In the genomic region with DNA sequence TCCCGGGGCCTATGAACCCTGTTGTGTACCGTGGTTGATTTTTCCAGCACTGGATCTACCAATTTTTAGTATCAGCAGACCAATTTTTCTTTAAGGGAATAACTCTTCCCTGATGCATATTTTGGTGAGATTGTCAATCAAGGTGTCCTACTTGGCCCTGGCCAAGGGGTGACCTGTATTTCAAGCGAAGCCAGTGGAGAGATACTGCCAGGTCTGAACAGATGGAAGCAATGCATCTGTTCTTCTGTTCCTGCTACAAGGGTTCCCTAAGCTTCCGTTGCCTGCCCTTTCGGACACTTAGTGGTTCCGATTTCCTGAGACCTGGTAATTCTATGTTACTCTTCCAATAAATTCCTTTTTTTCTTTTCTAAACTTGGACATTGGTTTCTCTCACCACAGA, we compare ENCODE assay signal across 33 cellular contexts. TPM values are rescaled to one million over a fixed set of nuclear protein-coding genes. Genes with fewer than 3 reads are reported as not detected.
DNase-seq lines count a peak whose midpoint lies in the region; ATAC-seq, FAIRE-seq and TF ChIP-seq lines count a peak whose summit lies in the region.
"Had no signal": no experiment of that assay in that cellular context is flagged by ENCODE, and none has a peak within 500 bp of the region (broad histone marks: within the 10 kb centered on the region; RNA-seq: fewer than 3 reads in every experiment).

No MANE protein-coding gene starts in this region.

- peaks cover 15% of the 10 kb centered on the region for H3K36me3 ChIP-seq in CD4-positive, alpha-beta memory T cell (ENCODE audit: insufficient read depth, low read length)
- H3K36me3 ChIP-seq in GM12878 (ENCODE audit: control insufficient read depth in 2 of 2, insufficient read depth in 2 of 2, low read length in 1 of 2) (peaks cover 3 to 11% of the 10 kb centered on the region in 2 experiments; a peak in 3 of 4 replicates), sigmoid colon (peaks cover 0 to 28% (median 16%) of the 10 kb centered on the region in 4 donors), neuronal stem cell (replicated peaks in 1 of 2; ENCODE audit: control insufficient read depth in 2 of 2, insufficient read depth in 2 of 2, low read length in 2 of 2) (peaks cover 0 to 2% of the 10 kb centered on the region in 2 donors), mucosa of descending colon (ENCODE audit: low read depth) (no peaks in the 10 kb centered on the region), osteoblast (ENCODE audit: insufficient read depth, low read length) (peaks cover 12% of the 10 kb centered on the region)
- H3K36me3 ChIP-seq: uterus had no signal

- H3K9ac ChIP-seq in GM12878 (ENCODE audit: control insufficient read depth, insufficient read depth, low read length) (no peak overlapping the region), neuronal stem cell (ENCODE audit: low read depth, low read length, poor library complexity) (no peak overlapping the region)

- H3K4me3 ChIP-seq in CD4-positive, alpha-beta memory T cell (ENCODE audit: low read length in 2 of 2), result no peak overlapping the region
- H3K4me3 ChIP-seq in GM12878 (no peak overlapping the region), sigmoid colon (no peak overlapping the region), neuronal stem cell (ENCODE audit: low read length in 2 of 2) (no peak overlapping the region), mucosa of descending colon (no peak overlapping the region), osteoblast (ENCODE audit: insufficient read depth, low read length) (no peak overlapping the region)
- H3K4me3 ChIP-seq: A549, gastroesophageal sphincter, GM23338, hepatocyte, K562, thoracic aorta, uterus had no signal

- peak overlapping the region; percentile 77 for H3K27ac ChIP-seq in CD4-positive, alpha-beta memory T cell (ENCODE audit: low read depth, low read length)
- H3K27ac ChIP-seq in GM12878 (ENCODE audit: control insufficient read depth, insufficient read depth) (no peak overlapping the region), sigmoid colon (peak overlapping the region; percentile 79 to 95 (median 86)), neuronal stem cell (replicated peaks; ENCODE audit: low read length) (no peak overlapping the region), osteoblast (ENCODE audit: low read depth, low read length) (no peak overlapping the region)
- H3K27ac ChIP-seq: A549, hepatocyte, neutrophil, thoracic aorta, uterus had no signal

- BruUV-seq in GM12878 (replicated peaks; lab: Mats Ljungman, UMichigan), result no TSS peak

- H3K4me1 Mint-ChIP-seq in activated CD4-positive, alpha-beta T cell treated with anti-CD3 and anti-CD28 coated beads, Interleukin-2, amount 10 ng/mL, durations not matched to agents 7 days and 5 days, result peaks cover 73% of the 10 kb centered on the region
- H3K4me1 Mint-ChIP-seq in CD4-positive, alpha-beta memory T cell, result peaks cover 53 to 83% (median 69%) of the 10 kb centered on the region in 4 donors

- H2AFZ ChIP-seq in GM12878 (ENCODE audit: control insufficient read depth, low read depth, low read length) (no peak overlapping the region), neuronal stem cell (ENCODE audit: low read length) (no peak overlapping the region), osteoblast (ENCODE audit: low read length) (no peak overlapping the region)
- H2AFZ ChIP-seq: GM23338, hepatocyte had no signal

- SMC1A ChIA-PET in GM12878 (lab: Charles Lee; ENCODE audit: uncharacterized antibody, unreplicated experiment), result no interaction called here

- peak overlapping the region; percentile 84 for H3K27ac Mint-ChIP-seq in activated CD4-positive, alpha-beta T cell treated with anti-CD3 and anti-CD28 coated beads, Interleukin-2, amount 10 ng/mL, durations not matched to agents 7 days and 5 days
- H3K27ac Mint-ChIP-seq in CD4-positive, alpha-beta memory T cell, result peak overlapping the region; percentile 52 to 95 (median 92)
- H3K27ac Mint-ChIP-seq: activated naive CD4-positive, alpha-beta T cell treated with anti-CD3 and anti-CD28 coated beads, Interleukin-2, amount 50 U/mL, for 72 hours; GM23338; progenitor cell of endocrine pancreas had no signal

- no peaks in the 10 kb centered on the region for H3K9me3 ChIP-seq in CD4-positive, alpha-beta memory T cell (ENCODE audit: control insufficient read depth in 1 of 2, low read length in 2 of 2)
- no peaks in the 10 kb centered on the region for H3K9me3 ChIP-seq in GM12878 (replicated peaks; ENCODE audit: control insufficient read depth, insufficient read depth, low read length)
- H3K9me3 ChIP-seq in sigmoid colon, result no peaks in the 10 kb centered on the region
- no peaks in the 10 kb centered on the region for H3K9me3 ChIP-seq in neuronal stem cell (replicated peaks in 1 of 2; ENCODE audit: control insufficient read depth in 2 of 2, insufficient read depth in 1 of 2, low read depth in 1 of 2, low read length in 2 of 2)
- no peaks in the 10 kb centered on the region for H3K9me3 ChIP-seq in mucosa of descending colon
- no peaks in the 10 kb centered on the region for H3K9me3 ChIP-seq in osteoblast (ENCODE audit: low read depth, low read length)
- H3K9me3 ChIP-seq: A549, gastroesophageal sphincter, neutrophil, thoracic aorta, uterus had no signal

- no peak overlapping the region for H2BK15ac ChIP-seq in neuronal stem cell (ENCODE audit: low read length)

- H3K36me3 Mint-ChIP-seq in activated CD4-positive, alpha-beta T cell treated with anti-CD3 and anti-CD28 coated beads, Interleukin-2, amount 10 ng/mL, durations not matched to agents 7 days and 5 days (ENCODE audit: low read depth), result peaks cover 56% of the 10 kb centered on the region
- H3K36me3 Mint-ChIP-seq in CD4-positive, alpha-beta memory T cell, result peaks cover 25 to 34% of the 10 kb centered on the region in 2 donors

- no peak for FAIRE-seq in GM12878 (lab: Jason Lieb, UNC)
- FAIRE-seq: A549, endometrium, K562, RCC 7860, TTC549 had no signal

- DNase-seq in activated CD4-positive, alpha-beta T cell treated with anti-CD3 and anti-CD28 coated beads, Interleukin-2, amount 10 ng/mL, durations not matched to agents 7 days and 5 days, result no peak
- no peak for DNase-seq in activated CD4-positive, alpha-beta T cell treated with anti-CD3 and anti-CD28 coated beads for 48 hours
- no peak for DNase-seq in CD4-positive, alpha-beta memory T cell
- DNase-seq in GM12878 (ENCODE audit: low read depth, low spot score), result no peak
- DNase-seq in sigmoid colon, result no peak
- DNase-seq in neuronal stem cell (ENCODE audit: low spot score), result no peak
- no peak for DNase-seq in mucosa of descending colon
- DNase-seq in osteoblast (ENCODE audit: insufficient read length, low spot score, missing footprints), result no peak
- DNase-seq: AML-193; aorta; dermis blood vessel endothelial cell; DMS53; GF-D8; mammary epithelial cell; NCI-H1092 treated with DMSO at 0.1 percent for 48 hours; NCI-H187 treated with DMSO at 0.1 percent for 48 hours; stimulated activated CD4-positive, alpha-beta T cell treated with anti-CD3 and anti-CD28 coated beads, Interleukin-15, amount 100 ng/mL, for 24 hours; stimulated activated naive CD8-positive, alpha-beta T cell treated with anti-CD3 and anti-CD28 coated beads, Interleukin-15, Interleukin-2, amounts not matched to agents 100 U/mL and 50 U/mL, for 24 hours; SW 1271; uterus had no signal

- RAD21 ChIA-PET in GM12878 (lab: Charles Lee; ENCODE audit: unreplicated experiment), result no interaction called here

- no peaks in the 10 kb centered on the region for H3K9me3 Mint-ChIP-seq in activated CD4-positive, alpha-beta T cell treated with anti-CD3 and anti-CD28 coated beads, Interleukin-2, amount 10 ng/mL, durations not matched to agents 7 days and 5 days
- H3K9me3 Mint-ChIP-seq in CD4-positive, alpha-beta memory T cell, result no peaks in the 10 kb centered on the region
- H3K9me3 Mint-ChIP-seq: activated naive CD4-positive, alpha-beta T cell treated with anti-CD3 and anti-CD28 coated beads, Interleukin-2, amount 50 U/mL, for 72 hours; GM23338 had no signal

- in situ Hi-C loops in GM12878 (cut with MboI), result no loop called here

- no peaks in the 10 kb centered on the region for H3K27me3 Mint-ChIP-seq in activated CD4-positive, alpha-beta T cell treated with anti-CD3 and anti-CD28 coated beads, Interleukin-2, amount 10 ng/mL, durations not matched to agents 7 days and 5 days
- no peaks in the 10 kb centered on the region for H3K27me3 Mint-ChIP-seq in CD4-positive, alpha-beta memory T cell

- H3K4ac ChIP-seq in neuronal stem cell (ENCODE audit: low read length), result no peak overlapping the region

- peaks cover 69% of the 10 kb centered on the region for H3K4me1 ChIP-seq in CD4-positive, alpha-beta memory T cell (ENCODE audit: insufficient read depth, low read length)
- H3K4me1 ChIP-seq in GM12878 (ENCODE audit: control insufficient read depth, insufficient read depth, low read length) (peaks cover 37% of the 10 kb centered on the region), sigmoid colon (peaks cover 0 to 96% (median 87%) of the 10 kb centered on the region in 4 donors), neuronal stem cell (ENCODE audit: control insufficient read depth in 2 of 2, insufficient read depth in 1 of 2, low read depth in 1 of 2, low read length in 2 of 2) (peaks cover 13 to 17% of the 10 kb centered on the region in 2 donors), mucosa of descending colon (ENCODE audit: low read depth) (peaks cover 11% of the 10 kb centered on the region), osteoblast (ENCODE audit: insufficient read depth, low read length) (peaks cover 33% of the 10 kb centered on the region)

- H3K4me2 ChIP-seq in GM12878 (ENCODE audit: control insufficient read depth, insufficient read depth) (peak overlapping the region; percentile 22; the same call in 1 of the 2 replicates), neuronal stem cell (ENCODE audit: insufficient read depth, low read length, poor library complexity, severe bottlenecking) (no peak overlapping the region), osteoblast (ENCODE audit: insufficient read depth, low read length) (no peak overlapping the region)
- H3K4me2 ChIP-seq: A549, GM23338, hepatocyte had no signal

- H4K20me1 ChIP-seq in GM12878 (ENCODE audit: control insufficient read depth, insufficient read depth) (no peaks in the 10 kb centered on the region), osteoblast (ENCODE audit: insufficient read depth, low read length) (no peaks in the 10 kb centered on the region)

- H3K79me1 ChIP-seq in neuronal stem cell (ENCODE audit: low read depth, low read length), result no peaks in the 10 kb centered on the region

- no peak overlapping the region for H3K14ac ChIP-seq in neuronal stem cell (ENCODE audit: low read length)

- no peak overlapping the region for H2BK5ac ChIP-seq in neuronal stem cell (ENCODE audit: low read length)

- intact Hi-C loops in CD4-positive, alpha-beta memory T cell (cut with micrococcal nuclease), result no loop called here
- intact Hi-C loops in GM12878 (cut with micrococcal nuclease; ENCODE audit: unreplicated experiment), result no loop called here
- intact Hi-C loops in sigmoid colon (cut with DNase I), result no loop called here
- intact Hi-C loops in mucosa of descending colon (cut with DNase I, micrococcal nuclease), result no loop called here

- no peak overlapping the region for H2AK5ac ChIP-seq in neuronal stem cell (ENCODE audit: low read depth, low read length)

- no peak for TF ChIP-seq RAD21 in GM12878 (IDR thresholded peaks at IDR 0.05; ENCODE audit: insufficient read depth, low read depth, low read length)

- H4K91ac ChIP-seq in neuronal stem cell (ENCODE audit: low read depth, low read length, poor library complexity), result no peak overlapping the region

- 88% methylated on average over 6 of the region's 6 CpGs for WGBS in GM12878 (ENCODE audit: insufficient coverage, insufficient replicate concordance, low lambda C conversion rate, missing lambda C conversion rate)
- 95 to 96% methylated on average over 6 of the region's 6 CpGs for WGBS in sigmoid colon, 2 donors
- WGBS in neuronal stem cell (ENCODE audit: extremely low coverage in 2 of 2, insufficient read length in 2 of 2, insufficient replicate concordance in 1 of 2), 2 donors, result no CpG with 5 or more reads among the region's 6 CpGs

- TF ChIP-seq CTCF in GM12878 (IDR thresholded peaks at IDR 0.05 in 2 of 3, conservative IDR thresholded peaks at IDR 0.05 in 1 of 3; ENCODE audit: control insufficient read depth in 2 of 3, extremely low read depth in 1 of 3, insufficient read depth in 1 of 3, low read depth in 3 of 3, low read length in 3 of 3) (no peak), sigmoid colon (IDR thresholded peaks at IDR 0.05) (no peak), mucosa of descending colon (IDR thresholded peaks at IDR 0.05) (no peak), osteoblast (IDR thresholded peaks at IDR 0.05; ENCODE audit: extremely low read depth, low read depth, low read length) (no peak)

- H2BK120ac ChIP-seq in neuronal stem cell (ENCODE audit: low read depth, low read length), result no peak overlapping the region

- no peak overlapping the region for H3K18ac ChIP-seq in neuronal stem cell (ENCODE audit: low read length)

- no peak overlapping the region for H3K23ac ChIP-seq in neuronal stem cell (ENCODE audit: low read depth, low read length, poor library complexity)

- ATAC-seq in GM12878 (no peak), mucosa of descending colon (no peak)
- ATAC-seq: A549; activated CD4-positive, CD25-positive, alpha-beta regulatory T cell treated with anti-CD3 and anti-CD28 coated beads, Interleukin-2, amount 50 U/mL, for 24 hours; activated naive CD4-positive, alpha-beta T cell treated with anti-CD3 and anti-CD28 coated beads, Interleukin-2, amount 50 U/mL, for 72 hours; gastroesophageal sphincter; GM23338; K562; stimulated activated naive CD8-positive, alpha-beta T cell treated with anti-CD3 and anti-CD28 coated beads, Interleukin-15, Interleukin-2, amounts not matched to agents 100 U/mL and 50 U/mL, for 24 hours had no signal

- no peak overlapping the region for H2BK12ac ChIP-seq in neuronal stem cell (ENCODE audit: low read length)

- TF ChIP-seq EP300 in GM12878 (IDR thresholded peaks at IDR 0.05; ENCODE audit: borderline replicate concordance in 1 of 2, control insufficient read depth in 1 of 2, low read depth in 2 of 2, low read length in 2 of 2), result no peak
- no peak for TF ChIP-seq EP300 in sigmoid colon (IDR thresholded peaks at IDR 0.05)

- H3K27me3 ChIP-seq in CD4-positive, alpha-beta memory T cell (ENCODE audit: insufficient read depth, low read length), result no peaks in the 10 kb centered on the region
- no peaks in the 10 kb centered on the region for H3K27me3 ChIP-seq in GM12878 (replicated peaks in 1 of 2; ENCODE audit: control insufficient read depth in 2 of 2, insufficient read depth in 2 of 2, low read length in 1 of 2)
- H3K27me3 ChIP-seq in sigmoid colon, result no peaks in the 10 kb centered on the region
- H3K27me3 ChIP-seq in neuronal stem cell (ENCODE audit: control insufficient read depth in 3 of 3, insufficient read depth in 3 of 3, low read depth in 1 of 3, low read length in 3 of 3), result no peaks in the 10 kb centered on the region
- H3K27me3 ChIP-seq in osteoblast (ENCODE audit: insufficient read depth, low read length), result no peaks in the 10 kb centered on the region
- H3K27me3 ChIP-seq: gastroesophageal sphincter, hepatocyte, neutrophil, uterus had no signal

- no peak overlapping the region for H4K8ac ChIP-seq in neuronal stem cell (ENCODE audit: low read depth, low read length)

- CTCF ChIA-PET in activated CD4-positive, alpha-beta T cell treated with anti-CD3 and anti-CD28 coated beads, Interleukin-2, amount 10 ng/mL, durations not matched to agents 7 days and 5 days (lab: Charles Lee), result no interaction called here
- CTCF ChIA-PET in CD4-positive, alpha-beta memory T cell (lab: Charles Lee; ENCODE audit: partially characterized antibody), result interaction anchor here (4.3 kb wide), 1 partner anchor 205 kb away, joined by 24 read pairs; the partner anchor contains the start of gene LSM11
- CTCF ChIA-PET in GM12878 (lab: Yijun Ruan, JAX), result no interaction called here

- TF ChIP-seq POLR2A in GM12878 (IDR thresholded peaks at IDR 0.05; ENCODE audit: low read depth, low read length) (no peak), sigmoid colon (IDR thresholded peaks at IDR 0.05) (no peak)

- peaks cover 19% of the 10 kb centered on the region for H3K79me2 ChIP-seq in GM12878 (ENCODE audit: control insufficient read depth, insufficient read depth, low read length)
- peaks cover 41% of the 10 kb centered on the region for H3K79me2 ChIP-seq in osteoblast (ENCODE audit: insufficient read depth, low read length)
- H3K79me2 ChIP-seq: hepatocyte had no signal

- POLR2A ChIA-PET in activated CD4-positive, alpha-beta T cell treated with anti-CD3 and anti-CD28 coated beads, Interleukin-2, amount 10 ng/mL, durations not matched to agents 7 days and 5 days (lab: Charles Lee), result no interaction called here
- POLR2A ChIA-PET in CD4-positive, alpha-beta memory T cell (lab: Charles Lee; ENCODE audit: partially characterized antibody), result interaction anchor here (3.9 kb wide), 1 partner anchor 10 kb away, joined by 25 read pairs; no protein-coding TSS in a partner anchor
- POLR2A ChIA-PET in GM12878 (lab: Charles Lee), result no interaction called here

- no peak overlapping the region for H3K4me3 Mint-ChIP-seq in activated CD4-positive, alpha-beta T cell treated with anti-CD3 and anti-CD28 coated beads, Interleukin-2, amount 10 ng/mL, durations not matched to agents 7 days and 5 days
- peak overlapping the region in 5 of 8 donors; percentile 6 to 88 (median 48) for H3K4me3 Mint-ChIP-seq in CD4-positive, alpha-beta memory T cell
- H3K4me3 Mint-ChIP-seq: GM23338 had no signal

RNA-seq across cellular contexts. Expression of gene ADAM19, which starts 37.3 kb away (rescaled TPM):
- 100 to 1,000 TPM; 118 to 127 TPM for total RNA-seq in activated CD4-positive, alpha-beta T cell treated with anti-CD3 and anti-CD28 coated beads, Interleukin-2, amount 10 ng/mL, durations not matched to agents 7 days and 5 days
- 10 to 100 TPM; 31.5 to 33.9 TPM for total RNA-seq in CD4-positive, alpha-beta memory T cell
- polyA plus RNA-seq in CD4-positive, alpha-beta memory T cell, result 10 to 100 TPM in 1 of 2 donors, 1 to 10 TPM in 1; 1.9 to 24.4 TPM
- total RNA-seq in GM12878 (2013; cell fraction: nucleolus; rRNA removed), result 86.7 and 95.1 TPM in 2 replicates
- total RNA-seq in GM12878 (2014; rRNA removed), result 47.0 and 50.9 TPM in 2 replicates
- 33.5 and 37.1 TPM in 2 replicates for total RNA-seq in GM12878 (2014; rRNA removed; fragmentation: Illumina TruSeq; extraction: Trizol)
- 87.3 and 92.8 TPM in 2 replicates for total RNA-seq in GM12878 (2021)
- polyA plus RNA-seq in GM12878 (2011; ENCODE audit: low read depth), result 9.4 TPM
- polyA plus RNA-seq in GM12878 (2011; rRNA removed), result 19.3 and 26.1 TPM in 2 replicates
- polyA plus RNA-seq in GM12878 (2011; cell fraction: cytosol; rRNA removed), result 21.6 and 23.2 TPM in 2 replicates
- polyA plus RNA-seq in GM12878 (2011; cell fraction: nucleus; rRNA removed), result 37.3 and 40.3 TPM in 2 replicates
- polyA plus RNA-seq in GM12878 (2012), result 13.1 and 18.1 TPM in 2 replicates
- polyA plus RNA-seq in GM12878 (2014; fragmentation: Illumina TruSeq; extraction: Trizol), result 40.6 and 48.5 TPM in 2 replicates
- 10 to 100 TPM; 16.0 to 24.4 TPM for polyA plus RNA-seq in GM12878 (2014; fragmentation: Nextera tagmentation; extraction: Ambion mirVana)
- 40.9 and 43.0 TPM in 2 replicates for polyA plus RNA-seq in GM12878 (2014; rRNA removed)
- polyA plus RNA-seq in GM12878 (2016; fragmentation: Nextera tagmentation; extraction: Ambion mirVana), result 10 to 100 TPM; 52.4 to 59.3 TPM
- 52.0 and 66.1 TPM in 2 replicates for polyA minus RNA-seq in GM12878 (2011; rRNA and poly(A)+ RNA removed)
- 23.7 and 28.1 TPM in 2 replicates for polyA minus RNA-seq in GM12878 (2011; cell fraction: cytosol; rRNA and poly(A)+ RNA removed)
- 20.6 and 36.1 TPM in 2 replicates for polyA minus RNA-seq in GM12878 (2011; cell fraction: nucleus; rRNA and poly(A)+ RNA removed)
- 10 to 100 TPM; 18.8 to 53.2 (median 35.0) TPM for total RNA-seq in sigmoid colon
- polyA plus RNA-seq in sigmoid colon, result 10 to 100 TPM in 1 of 3 donors, 1 to 10 TPM in 2; 1.2 to 16.3 (median 1.2) TPM
- 13.3 TPM for polyA plus RNA-seq in neuronal stem cell (2013, experiment 1 of 2)
- 13.9 TPM for polyA plus RNA-seq in neuronal stem cell (2013, experiment 2 of 2)
- total RNA-seq in mucosa of descending colon, result 10 to 100 TPM in 1 of 3 donors, 1 to 10 TPM in 2; 6.4 to 32.6 (median 8.9) TPM
- total RNA-seq in osteoblast, result 12.1 and 14.5 TPM in 2 replicates

Comparison
In these comparisons a context has a peak if more than half of its experiments do, and no peak if none do; other contexts are left out.
1. H3K27ac ChIP-seq: peak in CD4-positive, alpha-beta memory T cell (single experiment) and sigmoid colon (4 of 4); none in GM12878 (single experiment), neuronal stem cell (single experiment) and osteoblast (single experiment).